In genomic region chr6:107729098-107729497, GRCh38 we compare ENCODE assay signal across 14 cellular contexts.
A peak's percentile ranks its signal among the peaks of the same experiment; 100 is the strongest.
DNase-seq lines count a peak whose midpoint lies in the region; ATAC-seq, FAIRE-seq and TF ChIP-seq lines count a peak whose summit lies in the region.
"Had no signal": no experiment of that assay in that cellular context is flagged by ENCODE, and none has a peak within 500 bp of the region (broad histone marks: within the 10 kb centered on the region; RNA-seq: fewer than 3 reads in every experiment).

No MANE protein-coding gene starts in this region.

- peak; percentile 10 for TF ChIP-seq CTCF in osteocyte (IDR thresholded peaks at IDR 0.05)

- no peaks in the 10 kb centered on the region for H3K27me3 Mint-ChIP-seq in activated T-cell treated with anti-CD3 and anti-CD28 coated beads, Interleukin-2, amount 50 U/mL, for 24 hours
- no peaks in the 10 kb centered on the region for H3K27me3 Mint-ChIP-seq in central memory CD8-positive, alpha-beta T cell
- H3K27me3 Mint-ChIP-seq in osteocyte (ENCODE audit: unreplicated experiment), result peaks cover 66% of the 10 kb centered on the region

- peak overlapping the region; percentile 94 for H3K27ac Mint-ChIP-seq in activated T-cell treated with anti-CD3 and anti-CD28 coated beads, Interleukin-2, amount 50 U/mL, for 24 hours
- H3K27ac Mint-ChIP-seq in central memory CD8-positive, alpha-beta T cell (ENCODE audit: low read depth), result no peak overlapping the region
- no peak overlapping the region for H3K27ac Mint-ChIP-seq in osteocyte (ENCODE audit: unreplicated experiment)

- ATAC-seq in central memory CD8-positive, alpha-beta T cell (replicated peaks; ENCODE audit: extremely low read depth, poor library complexity, severe bottlenecking), result no peak
- ATAC-seq: gastrocnemius medialis, Right ventricle myocardium inferior had no signal

- DNase-seq in activated T-cell treated with anti-CD3 and anti-CD28 coated beads, Interleukin-2, amount 50 U/mL, for 24 hours, result no peak
- no peak for DNase-seq in activated T-cell treated with anti-CD3 and anti-CD28 coated beads, Interleukin-2, amount 50 U/mL, for 1 hour
- DNase-seq in NCI-H69 (lab: John Stamatoyannopoulos, UW) (peak; percentile 26), osteocyte (ENCODE audit: extremely low spot score, unreplicated experiment) (peak; percentile 56), NCI-H526 treated with DMSO at 0.1 percent for 48 hours (lab: John Stamatoyannopoulos, UW) (no peak), NCI-H1694 (lab: John Stamatoyannopoulos, UW) (no peak), HTR-8/SVneo (ENCODE audit: insufficient read length, low spot score) (no peak)
- no peak for DNase-seq in central memory CD8-positive, alpha-beta T cell (ENCODE audit: low spot score in 2 of 2)
- DNase-seq: adrenal gland, gastrocnemius medialis, NCI-H526, T1000 had no signal

- H3K4me1 Mint-ChIP-seq in activated T-cell treated with anti-CD3 and anti-CD28 coated beads, Interleukin-2, amount 50 U/mL, for 24 hours (ENCODE audit: low read depth), result peaks cover 88% of the 10 kb centered on the region
- peaks cover 62% of the 10 kb centered on the region for H3K4me1 Mint-ChIP-seq in central memory CD8-positive, alpha-beta T cell
- H3K4me1 Mint-ChIP-seq in osteocyte (ENCODE audit: unreplicated experiment), result no peaks in the 10 kb centered on the region

- FAIRE-seq in HTR-8/SVneo (lab: Jason Lieb, UNC), result no peak
- FAIRE-seq: islet of Langerhans had no signal

- no peaks in the 10 kb centered on the region for H3K9me3 Mint-ChIP-seq in activated T-cell treated with anti-CD3 and anti-CD28 coated beads, Interleukin-2, amount 50 U/mL, for 24 hours
- no peaks in the 10 kb centered on the region for H3K9me3 Mint-ChIP-seq in central memory CD8-positive, alpha-beta T cell
- no peaks in the 10 kb centered on the region for H3K9me3 Mint-ChIP-seq in osteocyte (ENCODE audit: unreplicated experiment)

- peaks cover 6% of the 10 kb centered on the region for H3K36me3 Mint-ChIP-seq in activated T-cell treated with anti-CD3 and anti-CD28 coated beads, Interleukin-2, amount 50 U/mL, for 24 hours (ENCODE audit: low read depth)
- peaks cover 20% of the 10 kb centered on the region for H3K36me3 Mint-ChIP-seq in central memory CD8-positive, alpha-beta T cell (ENCODE audit: insufficient read depth)
- H3K36me3 Mint-ChIP-seq in osteocyte (ENCODE audit: unreplicated experiment), result no peaks in the 10 kb centered on the region

- peak overlapping the region; percentile 87 for H3K4me3 Mint-ChIP-seq in activated T-cell treated with anti-CD3 and anti-CD28 coated beads, Interleukin-2, amount 50 U/mL, for 24 hours
- peak overlapping the region; percentile 83 for H3K4me3 Mint-ChIP-seq in central memory CD8-positive, alpha-beta T cell
- H3K4me3 Mint-ChIP-seq in osteocyte (ENCODE audit: unreplicated experiment), result no peak overlapping the region

Comparison
In these comparisons a context has a peak if more than half of its experiments do, and no peak if none do; other contexts are left out.
1. DNase-seq: peak in NCI-H69 (single experiment) and osteocyte (single experiment); none in activated T-cell treated with anti-CD3 and anti-CD28 coated beads, Interleukin-2, amount 50 U/mL, for 24 hours (single experiment), activated T-cell treated with anti-CD3 and anti-CD28 coated beads, Interleukin-2, amount 50 U/mL, for 1 hour (single experiment), central memory CD8-positive, alpha-beta T cell (0 of 2), NCI-H526 treated with DMSO at 0.1 percent for 48 hours (single experiment), NCI-H1694 (single experiment) and HTR-8/SVneo (single experiment).